In genomic region chr1:109483658-109484518, GRCh38 we compare ENCODE assay signal across 1 cellular context.
TF ChIP-seq lines count a peak whose summit lies in the region.

Gene ATXN7L2, plus strand, starts transcription at chr1:109483905. Its CDS starts 49 bp downstream, at chr1:109483954.

TF ChIP-seq in K562, 482 proteins besides CTCF, POLR2A, EP300 and RAD21 (continued from another document and continues in another):
- TF ChIP-seq ZNF318 (IDR thresholded peaks at IDR 0.05; ENCODE audit: borderline replicate concordance in 1 of 2, low read depth in 1 of 2) (0 out of 4 replicates have a peak, but pooled peaks of 1 of the 2 experiments have one; percentile 48), ZNF12 (CRISPR knock-in tag; IDR thresholded peaks at IDR 0.05) (no peak), MEF2A (IDR thresholded peaks at IDR 0.05; ENCODE audit: control insufficient read depth, low read depth, low read length) (no peak), SP2 (IDR thresholded peaks at IDR 0.05; ENCODE audit: extremely low read depth, low read depth, low read length, poor library complexity, severe bottlenecking) (no peak), MAFF (IDR thresholded peaks at IDR 0.05; ENCODE audit: low read length) (no peak), FOXJ3 (CRISPR knock-in tag; IDR thresholded peaks at IDR 0.05) (no peak), THRA (IDR thresholded peaks at IDR 0.05) (no peak), ADNP (tag; IDR thresholded peaks at IDR 0.05) (no peak), ZBTB12 (CRISPR knock-in tag; IDR thresholded peaks at IDR 0.05) (peak; percentile 29; the same call in 1 of the 2 replicates), THRAP3 (IDR thresholded peaks at IDR 0.05; ENCODE audit: borderline replicate concordance) (0 out of 2 replicates have a peak, but pooled peaks have one; percentile 62), ZNF778 (CRISPR knock-in tag; IDR thresholded peaks at IDR 0.05) (no peak), GATA2 (CRISPR knock-in tag; IDR thresholded peaks at IDR 0.05) (no peak), ZFP91 (CRISPR knock-in tag; IDR thresholded peaks at IDR 0.05) (peak; percentile 80; the same call in 1 of the 2 replicates), LCOR (CRISPR knock-in tag; IDR thresholded peaks at IDR 0.05) (peak; percentile 70; the same call in 1 of the 2 replicates), FOXP1 (CRISPR knock-in tag; IDR thresholded peaks at IDR 0.05) (peak; percentile 97), TAL1 (IDR thresholded peaks at IDR 0.05) (no peak; the same call in 1 of the 2 replicates), NR0B1 (IDR thresholded peaks at IDR 0.05; ENCODE audit: partially characterized antibody) (no peak), SUPT5H (IDR thresholded peaks at IDR 0.05) (peak; percentile 86), SMC3 (conservative IDR thresholded peaks at IDR 0.05; ENCODE audit: insufficient read depth, low read depth, low read length) (no peak), NCOR1 (IDR thresholded peaks at IDR 0.05) (no peak; the same call in 1 of the 2 replicates), ID3 (CRISPR knock-in tag; IDR thresholded peaks at IDR 0.05) (no peak), ID3 (tag; IDR thresholded peaks at IDR 0.05) (peak; percentile 80; the same call in 1 of the 2 replicates), ARID4B (CRISPR knock-in tag; IDR thresholded peaks at IDR 0.05) (peak; percentile 97)
- TF ChIP-seq, protein P1, sequence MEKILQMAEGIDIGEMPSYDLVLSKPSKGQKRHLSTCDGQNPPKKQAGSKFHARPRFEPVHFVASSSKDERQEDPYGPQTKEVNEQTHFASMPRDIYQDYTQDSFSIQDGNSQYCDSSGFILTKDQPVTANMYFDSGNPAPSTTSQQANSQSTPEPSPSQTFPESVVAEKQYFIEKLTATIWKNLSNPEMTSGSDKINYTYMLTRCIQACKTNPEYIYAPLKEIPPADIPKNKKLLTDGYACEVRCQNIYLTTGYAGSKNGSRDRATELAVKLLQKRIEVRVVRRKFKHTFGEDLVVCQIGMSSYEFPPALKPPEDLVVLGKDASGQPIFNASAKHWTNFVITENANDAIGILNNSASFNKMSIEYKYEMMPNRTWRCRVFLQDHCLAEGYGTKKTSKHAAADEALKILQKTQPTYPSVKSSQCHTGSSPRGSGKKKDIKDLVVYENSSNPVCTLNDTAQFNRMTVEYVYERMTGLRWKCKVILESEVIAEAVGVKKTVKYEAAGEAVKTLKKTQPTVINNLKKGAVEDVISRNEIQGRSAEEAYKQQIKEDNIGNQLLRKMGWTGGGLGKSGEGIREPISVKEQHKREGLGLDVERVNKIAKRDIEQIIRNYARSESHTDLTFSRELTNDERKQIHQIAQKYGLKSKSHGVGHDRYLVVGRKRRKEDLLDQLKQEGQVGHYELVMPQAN (IDR thresholded peaks at IDR 0.05; ENCODE audit: borderline replicate concordance): peak; percentile 97
- TF ChIP-seq, protein P2, sequence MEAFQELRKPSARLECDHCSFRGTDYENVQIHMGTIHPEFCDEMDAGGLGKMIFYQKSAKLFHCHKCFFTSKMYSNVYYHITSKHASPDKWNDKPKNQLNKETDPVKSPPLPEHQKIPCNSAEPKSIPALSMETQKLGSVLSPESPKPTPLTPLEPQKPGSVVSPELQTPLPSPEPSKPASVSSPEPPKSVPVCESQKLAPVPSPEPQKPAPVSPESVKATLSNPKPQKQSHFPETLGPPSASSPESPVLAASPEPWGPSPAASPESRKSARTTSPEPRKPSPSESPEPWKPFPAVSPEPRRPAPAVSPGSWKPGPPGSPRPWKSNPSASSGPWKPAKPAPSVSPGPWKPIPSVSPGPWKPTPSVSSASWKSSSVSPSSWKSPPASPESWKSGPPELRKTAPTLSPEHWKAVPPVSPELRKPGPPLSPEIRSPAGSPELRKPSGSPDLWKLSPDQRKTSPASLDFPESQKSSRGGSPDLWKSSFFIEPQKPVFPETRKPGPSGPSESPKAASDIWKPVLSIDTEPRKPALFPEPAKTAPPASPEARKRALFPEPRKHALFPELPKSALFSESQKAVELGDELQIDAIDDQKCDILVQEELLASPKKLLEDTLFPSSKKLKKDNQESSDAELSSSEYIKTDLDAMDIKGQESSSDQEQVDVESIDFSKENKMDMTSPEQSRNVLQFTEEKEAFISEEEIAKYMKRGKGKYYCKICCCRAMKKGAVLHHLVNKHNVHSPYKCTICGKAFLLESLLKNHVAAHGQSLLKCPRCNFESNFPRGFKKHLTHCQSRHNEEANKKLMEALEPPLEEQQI (IDR thresholded peaks at IDR 0.05): no peak; the same call in 1 of the 2 replicates
- TF ChIP-seq, protein P3, sequence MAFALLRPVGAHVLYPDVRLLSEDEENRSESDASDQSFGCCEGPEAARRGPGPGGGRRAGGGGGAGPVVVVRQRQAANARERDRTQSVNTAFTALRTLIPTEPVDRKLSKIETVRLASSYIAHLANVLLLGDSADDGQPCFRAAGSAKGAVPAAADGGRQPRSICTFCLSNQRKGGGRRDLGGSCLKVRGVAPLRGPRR (CRISPR knock-in tag; IDR thresholded peaks at IDR 0.05): no peak
